ENCODE assay signal across 8 cellular contexts in the genomic region with DNA sequence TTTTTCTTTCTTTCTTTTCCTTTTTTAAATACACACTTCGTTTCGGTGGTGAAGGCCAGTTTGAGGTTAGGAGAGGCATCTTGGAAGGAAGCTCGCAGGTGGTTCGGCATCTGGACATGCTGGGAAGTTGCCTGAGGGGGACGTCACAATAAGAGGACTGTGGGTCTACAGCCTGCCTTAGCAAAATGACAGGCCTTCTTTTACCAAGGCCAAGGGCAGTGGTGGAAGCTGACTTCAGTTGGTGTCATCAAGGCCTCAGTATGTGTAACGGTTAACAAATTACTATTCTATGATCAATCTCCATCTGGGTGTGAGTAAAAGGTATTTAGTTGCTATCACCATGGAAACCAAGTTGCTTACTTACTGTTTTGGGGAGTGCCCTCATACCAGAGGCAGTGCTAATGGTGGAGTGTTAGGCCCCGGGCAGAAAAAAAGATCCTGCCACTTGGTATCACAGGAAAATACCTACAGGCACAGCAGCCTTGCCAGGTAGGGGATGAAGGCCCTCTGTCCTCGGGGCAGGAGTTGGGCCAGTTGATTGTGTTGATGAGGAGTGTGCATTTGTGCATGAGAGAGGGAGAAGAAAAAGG. TPM values are rescaled to one million over a fixed set of nuclear protein-coding genes. Genes with fewer than 3 reads are reported as not detected.
DNase-seq lines count a peak whose midpoint lies in the region; ATAC-seq and TF ChIP-seq lines count a peak whose summit lies in the region.

No MANE protein-coding gene starts in this region.

- TF ChIP-seq CTCF in CD14-positive monocyte (IDR thresholded peaks at IDR 0.05): no peak

- H3K4me1 Mint-ChIP-seq in CD14-positive monocyte: peaks cover 59% of the 10 kb centered on the region

- DNase-seq in CD14-positive monocyte (ENCODE audit: low spot score): no peak
- DNase-seq in NCI-H226: peak; percentile 89
- peak; percentile 69 for DNase-seq in myocyte (ENCODE audit: low read depth)
- DNase-seq in NCI-H1092 treated with DMSO at 0.1 percent for 48 hours (lab: John Stamatoyannopoulos, UW): no peak

- H3K36me3 Mint-ChIP-seq in CD14-positive monocyte: peaks cover 37 to 48% of the 10 kb centered on the region in 2 donors

- intact Hi-C loops in CD14-positive monocyte (cut with micrococcal nuclease): loop anchor here in 1 of 2 donors (5.0 kb wide), 1 partner anchor 35 kb away; no protein-coding TSS in a partner anchor

- no peak for ATAC-seq in HG02840 (IDR thresholded peaks at IDR 0.05; ENCODE audit: low FRiP score, unreplicated experiment)
- ATAC-seq in GM21515 (IDR thresholded peaks at IDR 0.05; ENCODE audit: unreplicated experiment): no peak
- ATAC-seq in GM21529 (IDR thresholded peaks at IDR 0.05; ENCODE audit: unreplicated experiment): no peak

- no peaks in the 10 kb centered on the region for H3K27me3 Mint-ChIP-seq in CD14-positive monocyte (ENCODE audit: low read depth in 3 of 3)

- no peaks in the 10 kb centered on the region for H3K9me3 Mint-ChIP-seq in CD14-positive monocyte

- no peak overlapping the region for H3K4me3 Mint-ChIP-seq in CD14-positive monocyte

- H3K27ac Mint-ChIP-seq in CD14-positive monocyte: peak overlapping the region in 5 of 7 donors; percentile 77 to 90 (median 79)

- peak overlapping the region; percentile 88 for H3K27ac ChIP-seq in cingulate gyrus (ENCODE audit: low read depth, low read length)

RNA-seq across cellular contexts. Expression of gene ACTN4, which starts 10.3 kb away (rescaled TPM):
- polyA plus RNA-seq in CD14-positive monocyte: 10 to 100 TPM in 1 of 2 donors, 1 to 10 TPM in 1; 8.4 to 16.0 TPM
- total RNA-seq in myocyte: 350 and 441 TPM in 2 replicates
- 758 TPM for polyA plus RNA-seq in myocyte (2012)

RNA-seq across cellular contexts. Expression of gene EIF3K, which starts 38.7 kb away (rescaled TPM):
- 100 to 1,000 TPM; 326 to 381 TPM for polyA plus RNA-seq in CD14-positive monocyte
- total RNA-seq in myocyte: 228 and 269 TPM in 2 replicates
- polyA plus RNA-seq in myocyte (2012): 276 TPM

RNA-seq across cellular contexts. Expression of gene MAP4K1, which starts 40.0 kb away (rescaled TPM):
- polyA plus RNA-seq in CD14-positive monocyte: 10 to 100 TPM; 19.8 to 22.4 TPM
- total RNA-seq in myocyte: 0.13 and 0.57 TPM in 2 replicates
- 1.4 TPM for polyA plus RNA-seq in myocyte (2012)

Comparison
In these comparisons a context has a peak if more than half of its experiments do, and no peak if none do; other contexts are left out.
1. DNase-seq: peak in NCI-H226 (single experiment) and myocyte (single experiment); none in CD14-positive monocyte (single experiment) and NCI-H1092 treated with DMSO at 0.1 percent for 48 hours (single experiment).